ENCODE assay signal across 14 cellular contexts in the genomic region with DNA sequence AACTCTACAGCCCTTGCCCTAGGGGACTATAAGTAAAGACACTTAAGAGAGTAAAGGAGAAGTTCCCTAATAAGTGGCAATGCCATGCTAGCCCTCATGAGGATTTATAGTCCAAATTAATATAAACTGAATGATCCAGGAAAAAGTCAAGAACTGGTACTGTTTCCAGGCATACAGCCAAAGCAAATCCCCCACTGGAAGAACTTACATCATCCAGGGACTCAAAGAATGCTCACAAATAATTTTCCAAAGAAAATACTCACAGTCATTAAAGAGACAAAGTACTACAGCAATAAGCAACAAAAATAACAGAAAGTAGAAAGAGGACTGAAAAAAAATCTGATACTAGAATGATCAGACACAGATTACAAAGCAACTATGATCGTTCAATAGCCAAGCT.
A peak's percentile ranks its signal among the peaks of the same experiment; 100 is the strongest.
DNase-seq lines count a peak whose midpoint lies in the region; ATAC-seq, FAIRE-seq and TF ChIP-seq lines count a peak whose summit lies in the region.
"Had no signal": no experiment of that assay in that cellular context is flagged by ENCODE, and none has a peak within 500 bp of the region (broad histone marks: within the 10 kb centered on the region; RNA-seq: fewer than 3 reads in every experiment).

No MANE protein-coding gene starts in this region.

- DNase-seq in HepG2 (ENCODE audit: low spot score) (no peak), choroid plexus epithelial cell (ENCODE audit: low read depth) (peak; percentile 85), kidney epithelial cell (ENCODE audit: low read depth) (peak; percentile 31), activated gamma-delta T cell treated with Interleukin-2 at 50 U/mL for 16 hours (no peak), islet precursor cell (no peak)
- no peak for DNase-seq in effector memory CD4-positive, alpha-beta T cell
- DNase-seq: glutamatergic neuron; NCI-H1092 treated with DMSO at 0.1 percent for 48 hours; stimulated activated CD4-positive, alpha-beta T cell treated with anti-CD3 and anti-CD28 coated beads, Interleukin-1b, Interleukin-23, amount 100 ng/mL, for 48 hours; stomach had no signal

- no TSS peak for BruUV-seq in HepG2 (replicated peaks; lab: Mats Ljungman, UMichigan)

- in situ Hi-C loops in HepG2 (cut with HindIII; ENCODE audit: extremely low pct_ligation_motif_present, low pct_unique_long_range_greater_than_20kb): no loop called here

- H2AFZ ChIP-seq in HepG2 (ENCODE audit: low read length): no peak overlapping the region

- H3K4me2 ChIP-seq in HepG2 (ENCODE audit: low read depth, low read length): no peak overlapping the region

- TF ChIP-seq EP300 in HepG2 (IDR thresholded peaks at IDR 0.05; ENCODE audit: low read depth in 2 of 2, low read length in 2 of 2): no peak
- TF ChIP-seq EP300 in HepG2 (CRISPR knock-in tag; IDR thresholded peaks at IDR 0.05; ENCODE audit: borderline replicate concordance): no peak

- CTCF ChIA-PET in HepG2 (lab: Yijun Ruan, JAX; ENCODE audit: low intra/inter-chr PET ratio, low total read pairs): no interaction called here

- ATAC-seq in HepG2 (no peak), GM18519 (IDR thresholded peaks at IDR 0.05; ENCODE audit: low FRiP score, unreplicated experiment) (no peak)

- H3K4me3 ChIP-seq in liver (ENCODE audit: low read depth in 1 of 3, low read length in 3 of 3) (no peak overlapping the region), HepG2 (replicated peaks in 1 of 3; ENCODE audit: insufficient read depth in 1 of 3, low read depth in 2 of 3, low read length in 3 of 3) (no peak overlapping the region), choroid plexus epithelial cell (ENCODE audit: low read depth, low read length) (no peak overlapping the region), kidney epithelial cell (ENCODE audit: low read depth, low read length) (no peak overlapping the region)
- no peak overlapping the region for H3K4me3 ChIP-seq in effector memory CD4-positive, alpha-beta T cell (ENCODE audit: insufficient read depth, low read depth, low read length, poor library complexity, severe bottlenecking)
- H3K4me3 ChIP-seq: stomach had no signal

- H3K36me3 ChIP-seq in liver (ENCODE audit: control insufficient read depth in 4 of 4, insufficient read depth in 3 of 4, low read depth in 1 of 4, low read length in 3 of 4): no peaks in the 10 kb centered on the region
- no peaks in the 10 kb centered on the region for H3K36me3 ChIP-seq in HepG2 (replicated peaks in 1 of 2; ENCODE audit: control insufficient read depth in 1 of 2, insufficient read depth in 2 of 2, low read length in 2 of 2)
- H3K36me3 ChIP-seq in kidney epithelial cell (ENCODE audit: control insufficient read depth, insufficient read depth, low read length): no peaks in the 10 kb centered on the region
- H3K36me3 ChIP-seq in effector memory CD4-positive, alpha-beta T cell (ENCODE audit: control insufficient read depth, insufficient read depth, low read length): no peaks in the 10 kb centered on the region
- H3K36me3 ChIP-seq: stomach had no signal

- no peaks in the 10 kb centered on the region for H3K79me2 ChIP-seq in HepG2 (ENCODE audit: insufficient read depth, low read length)

- TF ChIP-seq POLR2A in HepG2 (IDR thresholded peaks at IDR 0.05; ENCODE audit: insufficient read depth in 1 of 2, low read depth in 2 of 2, low read length in 2 of 2): no peak

- H3K9me3 ChIP-seq in liver (ENCODE audit: control insufficient read depth in 4 of 4, low read length in 3 of 4): no peaks in the 10 kb centered on the region
- H3K9me3 ChIP-seq in HepG2 (ENCODE audit: low read length): no peaks in the 10 kb centered on the region
- H3K9me3 ChIP-seq in effector memory CD4-positive, alpha-beta T cell (ENCODE audit: control insufficient read depth, low read length): no peaks in the 10 kb centered on the region
- H3K9me3 ChIP-seq: stomach had no signal

- H3K9ac ChIP-seq in liver (ENCODE audit: low read depth in 1 of 2, low read length in 2 of 2): no peak overlapping the region
- H3K9ac ChIP-seq in HepG2 (ENCODE audit: insufficient read depth, low read depth, low read length): no peak overlapping the region

- intact Hi-C loops in HepG2 (cut with micrococcal nuclease; ENCODE audit: unreplicated experiment): no loop called here

- TF ChIP-seq RAD21 in liver (IDR thresholded peaks at IDR 0.05) (peak; percentile 42 to 60), HepG2 (CRISPR knock-in tag; IDR thresholded peaks at IDR 0.05) (no peak)

- H3K27me3 ChIP-seq in liver (ENCODE audit: control insufficient read depth in 4 of 4, insufficient read depth in 4 of 4, low read length in 3 of 4) (no peaks in the 10 kb centered on the region), HepG2 (ENCODE audit: control insufficient read depth in 1 of 2, insufficient read depth in 2 of 2, low read length in 2 of 2) (no peaks in the 10 kb centered on the region), kidney epithelial cell (ENCODE audit: control insufficient read depth, insufficient read depth, low read length) (no peaks in the 10 kb centered on the region)
- no peaks in the 10 kb centered on the region for H3K27me3 ChIP-seq in effector memory CD4-positive, alpha-beta T cell (replicated peaks; ENCODE audit: control insufficient read depth, insufficient read depth, low read length, poor library complexity, severe bottlenecking)
- H3K27me3 ChIP-seq: stomach had no signal

- 25% methylated on average over 1 of the region's 1 CpG for WGBS in liver
- WGBS in HepG2 (ENCODE audit: low lambda C conversion rate): 3% methylated on average over 1 of the region's 1 CpG

- POLR2A ChIA-PET in HepG2 (lab: Yijun Ruan, JAX): no interaction called here

- H3K4me1 ChIP-seq in liver (ENCODE audit: control insufficient read depth in 4 of 4, insufficient read depth in 4 of 4, low read length in 3 of 4): peaks cover 2 to 29% (median 22%) of the 10 kb centered on the region in 4 donors
- H3K4me1 ChIP-seq in HepG2 (ENCODE audit: insufficient read depth, low read length): no peaks in the 10 kb centered on the region
- H3K4me1 ChIP-seq in effector memory CD4-positive, alpha-beta T cell (ENCODE audit: control insufficient read depth, insufficient read depth, low read length, poor library complexity, severe bottlenecking): no peaks in the 10 kb centered on the region

- FAIRE-seq in HepG2 (lab: Jason Lieb, UNC): no peak
- FAIRE-seq: bronchial epithelial cell had no signal

- H3K27ac ChIP-seq in liver (ENCODE audit: low read depth in 1 of 2, low read length in 2 of 2) (peak overlapping the region; percentile 31 to 47), HepG2 (ENCODE audit: extremely low read length, insufficient read depth, low read length) (no peak overlapping the region)
- H3K27ac ChIP-seq in effector memory CD4-positive, alpha-beta T cell (ENCODE audit: insufficient read depth, low read length, poor library complexity, severe bottlenecking): no peak overlapping the region
- H3K27ac ChIP-seq: HL-60, stomach had no signal

- no peaks in the 10 kb centered on the region for H4K20me1 ChIP-seq in HepG2 (ENCODE audit: insufficient read depth, low read length)

- TF ChIP-seq CTCF in liver (IDR thresholded peaks at IDR 0.05; ENCODE audit: low read depth, low read length, missing input control) (no peak), HepG2 (CRISPR knock-in tag; IDR thresholded peaks at IDR 0.05) (no peak), choroid plexus epithelial cell (conservative IDR thresholded peaks at IDR 0.05; ENCODE audit: low read depth, low read length) (no peak), kidney epithelial cell (IDR thresholded peaks at IDR 0.05; ENCODE audit: insufficient read depth, low read length, poor library complexity, severe bottlenecking) (no peak)

TF ChIP-seq in liver, 16 proteins besides CTCF, POLR2A, EP300 and RAD21 (continues in another document):
- TF ChIP-seq RXRA (IDR thresholded peaks at IDR 0.05): peak; percentile 42 to 68
- TF ChIP-seq TAF1 (conservative IDR thresholded peaks at IDR 0.05): no peak
- no peak for TF ChIP-seq FOXA1 (IDR thresholded peaks at IDR 0.05)
- peak; percentile 38 to 86 for TF ChIP-seq EGR1 (IDR thresholded peaks at IDR 0.05; ENCODE audit: low read depth in 2 of 2)
- peak; percentile 63 to 64 for TF ChIP-seq HNF4A (conservative IDR thresholded peaks at IDR 0.05)
- TF ChIP-seq NR2F2 (IDR thresholded peaks at IDR 0.05): no peak
- peak; percentile 53 for TF ChIP-seq YY1 (IDR thresholded peaks at IDR 0.05)
- TF ChIP-seq, protein P1, sequence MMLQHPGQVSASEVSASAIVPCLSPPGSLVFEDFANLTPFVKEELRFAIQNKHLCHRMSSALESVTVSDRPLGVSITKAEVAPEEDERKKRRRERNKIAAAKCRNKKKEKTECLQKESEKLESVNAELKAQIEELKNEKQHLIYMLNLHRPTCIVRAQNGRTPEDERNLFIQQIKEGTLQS (IDR thresholded peaks at IDR 0.05): peak; percentile 92

TF ChIP-seq in HepG2, 621 proteins besides CTCF, POLR2A, EP300 and RAD21:
- TF ChIP-seq ZNF883 (CRISPR knock-in tag; IDR thresholded peaks at IDR 0.05; ENCODE audit: not compliant biosample characterization) (no peak), ZNF543 (CRISPR knock-in tag; IDR thresholded peaks at IDR 0.05) (no peak), SMARCC2 (IDR thresholded peaks at IDR 0.05) (no peak), KDM1A (CRISPR knock-in tag; IDR thresholded peaks at IDR 0.05) (no peak), RARA (CRISPR knock-in tag; IDR thresholded peaks at IDR 0.05) (no peak), GATAD2A (CRISPR knock-in tag; IDR thresholded peaks at IDR 0.05) (no peak), SRSF9 (IDR thresholded peaks at IDR 0.05; ENCODE audit: borderline replicate concordance, insufficient read depth, low read depth, low read length, poor library complexity, severe bottlenecking) (no peak), ZNF350 (CRISPR knock-in tag; IDR thresholded peaks at IDR 0.05; ENCODE audit: borderline replicate concordance, low read depth) (no peak)
- TF ChIP-seq, protein P2, sequence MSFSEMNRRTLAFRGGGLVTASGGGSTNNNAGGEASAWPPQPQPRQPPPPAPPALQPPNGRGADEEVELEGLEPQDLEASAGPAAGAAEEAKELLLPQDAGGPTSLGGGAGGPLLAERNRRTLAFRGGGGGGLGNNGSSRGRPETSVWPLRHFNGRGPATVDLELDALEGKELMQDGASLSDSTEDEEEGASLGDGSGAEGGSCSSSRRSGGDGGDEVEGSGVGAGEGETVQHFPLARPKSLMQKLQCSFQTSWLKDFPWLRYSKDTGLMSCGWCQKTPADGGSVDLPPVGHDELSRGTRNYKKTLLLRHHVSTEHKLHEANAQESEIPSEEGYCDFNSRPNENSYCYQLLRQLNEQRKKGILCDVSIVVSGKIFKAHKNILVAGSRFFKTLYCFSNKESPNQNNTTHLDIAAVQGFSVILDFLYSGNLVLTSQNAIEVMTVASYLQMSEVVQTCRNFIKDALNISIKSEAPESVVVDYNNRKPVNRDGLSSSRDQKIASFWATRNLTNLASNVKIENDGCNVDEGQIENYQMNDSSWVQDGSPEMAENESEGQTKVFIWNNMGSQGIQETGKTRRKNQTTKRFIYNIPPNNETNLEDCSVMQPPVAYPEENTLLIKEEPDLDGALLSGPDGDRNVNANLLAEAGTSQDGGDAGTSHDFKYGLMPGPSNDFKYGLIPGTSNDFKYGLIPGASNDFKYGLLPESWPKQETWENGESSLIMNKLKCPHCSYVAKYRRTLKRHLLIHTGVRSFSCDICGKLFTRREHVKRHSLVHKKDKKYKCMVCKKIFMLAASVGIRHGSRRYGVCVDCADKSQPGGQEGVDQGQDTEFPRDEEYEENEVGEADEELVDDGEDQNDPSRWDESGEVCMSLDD (CRISPR knock-in tag; IDR thresholded peaks at IDR 0.05; ENCODE audit: borderline replicate concordance): no peak

Comparison
In these comparisons a context has a peak if more than half of its experiments do, and no peak if none do; other contexts are left out.
1. H3K27ac ChIP-seq: peak in liver (2 of 2); none in HepG2 (single experiment) and effector memory CD4-positive, alpha-beta T cell (single experiment).
2. DNase-seq: peak in choroid plexus epithelial cell (single experiment) and kidney epithelial cell (single experiment); none in HepG2 (single experiment), activated gamma-delta T cell treated with Interleukin-2 at 50 U/mL for 16 hours (single experiment), effector memory CD4-positive, alpha-beta T cell (0 of 3) and islet precursor cell (single experiment).